In genomic region chr2:215421859-215422461, GRCh38 we compare ENCODE assay signal across 27 cellular contexts. TPM values are rescaled to one million over a fixed set of nuclear protein-coding genes. Genes with fewer than 3 reads are reported as not detected.
DNase-seq lines count a peak whose midpoint lies in the region; ATAC-seq and TF ChIP-seq lines count a peak whose summit lies in the region.
"Had no signal": no experiment of that assay in that cellular context is flagged by ENCODE, and none has a peak within 500 bp of the region (broad histone marks: within the 10 kb centered on the region; RNA-seq: fewer than 3 reads in every experiment).

No MANE protein-coding gene starts in this region.

- no peaks in the 10 kb centered on the region for H3K27me3 ChIP-seq in trophoblast cell (ENCODE audit: insufficient read depth, low read length)
- H3K27me3 ChIP-seq: esophagus squamous epithelium, pancreas, vagina had no signal

- no peak overlapping the region for H2BK5ac ChIP-seq in trophoblast cell (ENCODE audit: low read depth, low read length, poor library complexity)

- no peak overlapping the region for H3K23ac ChIP-seq in trophoblast cell (ENCODE audit: low read length)

- no peak overlapping the region for H4K12ac ChIP-seq in trophoblast cell (ENCODE audit: low read depth, low read length)

- H4K8ac ChIP-seq in trophoblast cell (ENCODE audit: low read depth, low read length) = no peak overlapping the region

- no peak overlapping the region for H2BK12ac ChIP-seq in trophoblast cell (ENCODE audit: low read length)

- intact Hi-C loops in left colon (cut with DNase I, micrococcal nuclease) = no loop called here

- ATAC-seq in left colon = no peak
- ATAC-seq: A549; activated CD8-positive, alpha-beta T cell treated with anti-CD3 and anti-CD28 coated beads for 36 hours; pancreas; stimulated activated naive CD8-positive, alpha-beta T cell treated with anti-CD3 and anti-CD28 coated beads, Interleukin-15, amount 100 ng/mL, for 72 hours had no signal

- no peak overlapping the region for H3K18ac ChIP-seq in trophoblast cell (ENCODE audit: low read length)

- H2AFZ ChIP-seq in trophoblast cell (ENCODE audit: insufficient read depth, low read length, poor library complexity) = no peak overlapping the region

- in situ Hi-C loops in astrocyte of the spinal cord (cut with HindIII; ENCODE audit: low sequenced_read_pairs) = no loop called here

- no peak overlapping the region for H4K91ac ChIP-seq in trophoblast cell (ENCODE audit: low read depth, low read length)

- H3K4me3 ChIP-seq in AG10803 (ENCODE audit: low read length) = peak overlapping the region; percentile 8; the same call in 1 of the 2 replicates
- H3K4me3 ChIP-seq in astrocyte of the spinal cord (ENCODE audit: low read depth, low read length) = peak overlapping the region; percentile 4
- no peak overlapping the region for H3K4me3 ChIP-seq in trophoblast cell (ENCODE audit: low read depth, low read length)
- H3K4me3 ChIP-seq: A549, esophagus squamous epithelium, pancreas, skin epidermis, vagina had no signal

- no peak for TF ChIP-seq CTCF in AG10803 (conservative IDR thresholded peaks at IDR 0.05; ENCODE audit: low read length)
- TF ChIP-seq CTCF in astrocyte of the spinal cord (IDR thresholded peaks at IDR 0.05; ENCODE audit: low read depth, low read length) = no peak
- TF ChIP-seq CTCF in GM10248 (IDR thresholded peaks at IDR 0.05; ENCODE audit: control extremely low read depth, extremely low read depth, low read depth, missing control alignments) = no peak

- H3K14ac ChIP-seq in trophoblast cell (ENCODE audit: low read length) = no peak overlapping the region

- no peak overlapping the region for H3K4ac ChIP-seq in trophoblast cell (ENCODE audit: low read depth, low read length)

- peaks cover 27 to 60% of the 10 kb centered on the region in 2 experiments for H3K36me3 ChIP-seq in trophoblast cell (ENCODE audit: control insufficient read depth in 1 of 2, insufficient read depth in 2 of 2, low read length in 2 of 2)
- H3K36me3 ChIP-seq: pancreas had no signal

- no peak overlapping the region for H3K9ac ChIP-seq in trophoblast cell (ENCODE audit: low read length)

- no peak overlapping the region for H2AK5ac ChIP-seq in trophoblast cell (ENCODE audit: low read length)

- no peaks in the 10 kb centered on the region for H3K9me3 ChIP-seq in trophoblast cell (ENCODE audit: insufficient read depth, low read depth, low read length)
- H3K9me3 ChIP-seq: A549, esophagus squamous epithelium, pancreas, vagina had no signal

- no peak overlapping the region for H3K4me2 ChIP-seq in trophoblast cell (ENCODE audit: low read length)
- H3K4me2 ChIP-seq: A549 had no signal

- POLR2A ChIA-PET in GM10248 (lab: Yijun Ruan, JAX) = no interaction called here

- no peak overlapping the region for H2BK120ac ChIP-seq in trophoblast cell (ENCODE audit: insufficient read depth, low read length, poor library complexity)

- WGBS in trophoblast cell (ENCODE audit: extremely low coverage, insufficient coverage, insufficient read length) = no CpG with 5 or more reads among the region's 10 CpGs

- H3K79me2 ChIP-seq in trophoblast cell (ENCODE audit: control insufficient read depth, insufficient read depth, low read length, poor library complexity) = no peaks in the 10 kb centered on the region

- CTCF ChIA-PET in GM10248 (lab: Yijun Ruan, JAX) = interaction anchor here (1.2 to 1.3 kb wide), 4 partner anchors 8 to 32 kb away, joined by 3 to 5 read pairs (median 4); no protein-coding TSS in a partner anchor

- H3K27ac ChIP-seq in trophoblast cell (ENCODE audit: low read depth, low read length) = no peak overlapping the region
- H3K27ac ChIP-seq: A549, esophagus squamous epithelium, pancreas, skin epidermis, vagina, VCaP had no signal

- H3K4me1 ChIP-seq in trophoblast cell (ENCODE audit: control insufficient read depth in 1 of 2, insufficient read depth in 2 of 2, low read length in 2 of 2) = peaks cover 2 to 6% of the 10 kb centered on the region in 2 experiments
- H3K4me1 ChIP-seq: vagina had no signal

- no peaks in the 10 kb centered on the region for H3K79me1 ChIP-seq in trophoblast cell (ENCODE audit: low read length)

- peak; percentile 42 for DNase-seq in AG10803 (ENCODE audit: low read depth)
- DNase-seq in astrocyte of the spinal cord (ENCODE audit: low read depth, low spot score) = peak; percentile 53
- DNase-seq in fibroblast of peridontal ligament (ENCODE audit: extremely low read depth) = peak; percentile 47
- peak; percentile 64 to 73 for DNase-seq in trophoblast cell
- DNase-seq in dermis blood vessel endothelial cell = no peak
- no peak for DNase-seq in GM10248 (ENCODE audit: extremely low spot score)
- DNase-seq in left colon = no peak
- no peak for DNase-seq in T-helper 9 cell
- DNase-seq: activated CD8-positive, alpha-beta T cell treated with anti-CD3 and anti-CD28 coated beads for 36 hours; activated naive CD4-positive, alpha-beta T cell treated with anti-CD3 and anti-CD28 coated beads, Interleukin-2, amount 50 U/mL, for 16 hours; activated T-cell treated with anti-CD3 and anti-CD28 coated beads, Interleukin-2, amount 50 U/mL, for 24 hours; C1 segment of cervical spinal cord; DMS 273 treated with DMSO at 0.1 percent for 48 hours; esophagus squamous epithelium; mammary epithelial cell; naive B cell; NCI-H1417; NCI-H526; pancreas; Right ventricle myocardium superior; stimulated activated CD4-positive, alpha-beta T cell treated with anti-CD3 and anti-CD28 coated beads, Interleukin-2, amount 100 ng/mL, for 48 hours; stimulated activated naive CD8-positive, alpha-beta T cell treated with anti-CD3 and anti-CD28 coated beads, Interleukin-15, amount 100 ng/mL, for 72 hours; SW 1271 had no signal

RNA-seq across cellular contexts. Expression of gene FN1, which starts 13.9 kb away (rescaled TPM):
- polyA plus RNA-seq in trophoblast cell (2013) = 3,568 and 4,026 TPM in 2 replicates
- 353 and 387 TPM in 2 replicates for total RNA-seq in dermis blood vessel endothelial cell
- 100 to 1,000 TPM in 1 of 2 donors, 10 to 100 TPM in 1; 43.4 to 216 TPM for total RNA-seq in left colon

Comparison
In these comparisons a context has a peak if more than half of its experiments do, and no peak if none do; other contexts are left out.
1. DNase-seq: peak in AG10803 (single experiment), astrocyte of the spinal cord (single experiment), fibroblast of peridontal ligament (single experiment) and trophoblast cell (2 of 2); none in dermis blood vessel endothelial cell (single experiment), GM10248 (single experiment), left colon (0 of 2) and T-helper 9 cell (single experiment).